8 cellular contexts compared by ENCODE assay signal in genomic region chr17:46266656-46267544, GRCh38. TPM values are rescaled to one million over a fixed set of nuclear protein-coding genes. Genes with fewer than 3 reads are reported as not detected.
A peak's percentile ranks its signal among the peaks of the same experiment; 100 is the strongest.
DNase-seq lines count a peak whose midpoint lies in the region; ATAC-seq and TF ChIP-seq lines count a peak whose summit lies in the region.

No MANE protein-coding gene starts in this region.

- WGBS in heart right ventricle, 2 donors = 0% methylated on average over 106 to 116 of the region's 116 CpGs

- peak overlapping the region; percentile 88 for H3K9ac ChIP-seq in adipocyte (ENCODE audit: low read length)

- no peaks in the 10 kb centered on the region for H3K9me3 Mint-ChIP-seq in HFFc6
- H3K9me3 Mint-ChIP-seq in type B pancreatic cell = no peaks in the 10 kb centered on the region

- intact Hi-C loops in heart right ventricle (cut with DNase I) = loop anchor here in 1 of 10 donors (5.0 kb wide), 1 partner anchor 675 kb away; no protein-coding TSS in a partner anchor
- intact Hi-C loops in posterior vena cava (cut with DNase I) = no loop called here

- H3K27me3 Mint-ChIP-seq in HFFc6 (ENCODE audit: insufficient read depth) = peaks cover 12% of the 10 kb centered on the region
- peaks cover 74% of the 10 kb centered on the region for H3K27me3 Mint-ChIP-seq in type B pancreatic cell

- TF ChIP-seq CTCF in GM12864 (IDR thresholded peaks at IDR 0.05; ENCODE audit: low read depth, low read length, missing control alignments) = no peak
- 0 out of 2 replicates have a peak, but pooled peaks have one; percentile 13 for TF ChIP-seq CTCF in HFFc6 (IDR thresholded peaks at IDR 0.05)
- peak in 2 of 9 donors; percentile 3 to 8 for TF ChIP-seq CTCF in heart right ventricle (IDR thresholded peaks at IDR 0.05)
- peak; percentile 36 for TF ChIP-seq CTCF in type B pancreatic cell (conservative IDR thresholded peaks at IDR 0.05)

- no peaks in the 10 kb centered on the region for H3K36me3 ChIP-seq in adipocyte (ENCODE audit: control insufficient read depth, insufficient read depth, low read length, severe bottlenecking)
- H3K36me3 ChIP-seq in heart right ventricle = no peaks in the 10 kb centered on the region

- no peaks in the 10 kb centered on the region for H3K27me3 ChIP-seq in adipocyte (replicated peaks; ENCODE audit: control insufficient read depth, insufficient read depth, low read length)
- no peaks in the 10 kb centered on the region for H3K27me3 ChIP-seq in heart right ventricle

- H3K36me3 Mint-ChIP-seq in HFFc6 (ENCODE audit: low read depth) = no peaks in the 10 kb centered on the region
- H3K36me3 Mint-ChIP-seq in type B pancreatic cell = no peaks in the 10 kb centered on the region

- H3K4me3 Mint-ChIP-seq in HFFc6 = peak overlapping the region; percentile 94
- peak overlapping the region; percentile 87 for H3K4me3 Mint-ChIP-seq in type B pancreatic cell

- H3K9me3 ChIP-seq in adipocyte (ENCODE audit: control insufficient read depth, low read length) = no peaks in the 10 kb centered on the region
- no peaks in the 10 kb centered on the region for H3K9me3 ChIP-seq in heart right ventricle

- DNase-seq in GM12864 (ENCODE audit: low read depth) (no peak), HFFc6 (peak; percentile 77), NAMALWA (ENCODE audit: low spot score) (peak; percentile 87), SW 1271 (lab: John Stamatoyannopoulos, UW) (peak; percentile 46 to 73), adipocyte (ENCODE audit: low read depth) (peak; percentile 99), heart right ventricle (peak; percentile 85 to 90), posterior vena cava (ENCODE audit: low spot score) (peak; percentile 97), type B pancreatic cell (ENCODE audit: extremely low spot score, unreplicated experiment) (peak; percentile 91)

- H3K4me1 Mint-ChIP-seq in HFFc6 (ENCODE audit: low read depth) (peaks cover 42% of the 10 kb centered on the region), type B pancreatic cell (ENCODE audit: unreplicated experiment) (peaks cover 19% of the 10 kb centered on the region)

- H3K4me3 ChIP-seq in GM12864 (ENCODE audit: low read depth, low read length) = peak overlapping the region; percentile 60
- H3K4me3 ChIP-seq in adipocyte (ENCODE audit: low read length) = peak overlapping the region; percentile 84
- peak overlapping the region; percentile 61 to 95 (median 72) for H3K4me3 ChIP-seq in heart right ventricle

- peak; percentile 87 to 99 (median 93) for ATAC-seq in heart right ventricle

- H3K4me1 ChIP-seq in adipocyte (ENCODE audit: control insufficient read depth, insufficient read depth, low read length) (peaks cover 14% of the 10 kb centered on the region), heart right ventricle (peaks cover 5 to 28% (median 12%) of the 10 kb centered on the region in 9 donors)

- peak overlapping the region; percentile 33 to 95 (median 88) for H3K27ac ChIP-seq in heart right ventricle

- H3K27ac Mint-ChIP-seq in HFFc6 (peak overlapping the region; percentile 96), type B pancreatic cell (peak overlapping the region; percentile 85)

RNA-seq across cellular contexts. Expression of gene LRRC37A, which starts 28.0 kb away (rescaled TPM):
- total RNA-seq in HFFc6 (2021; fragmentation: NEBNext Ultra II Directional; extraction: Animal tissue kit (Norgen Biotek cat#: 25700)) = under 1 TPM; 0.46 to 0.91 (median 0.68) TPM
- total RNA-seq in heart right ventricle (1 to 10 TPM in 7 of 10 donors, under 1 TPM in 3; 0.19 to 4.1 (median 1.2) TPM), posterior vena cava (1 to 10 TPM; 1.7 to 5.4 TPM), type B pancreatic cell (ENCODE audit: low replicate concordance) (2.3 and 3.8 TPM in 2 replicates)
- 1 to 10 TPM in 1 of 2 donors, under 1 TPM in 1; 0.36 to 1.8 TPM for polyA plus RNA-seq in heart right ventricle
